In genomic region chr1:65971547-65971946, GRCh38 we compare ENCODE assay signal across 26 cellular contexts.
"Had no signal": no experiment of that assay in that cellular context is flagged by ENCODE, and none has a peak within 500 bp of the region (broad histone marks: within the 10 kb centered on the region; RNA-seq: fewer than 3 reads in every experiment).

No MANE protein-coding gene starts in this region.

- H3K4me3 ChIP-seq: ascending aorta, breast epithelium, SJCRH30, SK-N-MC had no signal

- ATAC-seq: Panc1 had no signal

- H3K27me3 ChIP-seq: ascending aorta, breast epithelium, SJCRH30 had no signal

- H3K9me3 ChIP-seq: SJCRH30 had no signal

- H3K36me3 ChIP-seq: ascending aorta, breast epithelium, SJCRH30 had no signal

- DNase-seq: activated CD4-positive, alpha-beta memory T cell treated with anti-CD3 and anti-CD28 coated beads for 36 hours; activated CD4-positive, alpha-beta T cell treated with anti-CD3 and anti-CD28 coated beads for 4 hours; activated CD4-positive, alpha-beta T cell treated with anti-CD3 and anti-CD28 coated beads, Interleukin-2, amount 50 U/mL, for 1 hour; activated CD4-positive, CD25-positive, alpha-beta regulatory T cell treated with anti-CD3 and anti-CD28 coated beads, Interleukin-2, amount 50 U/mL, for 72 hours; activated CD8-positive, alpha-beta memory T cell treated with anti-CD3 and anti-CD28 coated beads, Interleukin-2, amount 50 U/mL, for 48 hours; activated effector memory CD4-positive, alpha-beta T cell treated with anti-CD3 and anti-CD28 coated beads, Interleukin-2, amount 50 U/mL, for 16 hours; activated naive CD4-positive, alpha-beta T cell; activated naive CD4-positive, alpha-beta T cell treated with anti-CD3 and anti-CD28 coated beads, Interleukin-2, amount 50 U/mL, for 16 hours; activated naive CD8-positive, alpha-beta T cell treated with anti-CD3 and anti-CD28 coated beads for 36 hours; activated T-cell treated with anti-CD3 and anti-CD28 coated beads, Interleukin-2, amount 50 U/mL, for 48 hours; amygdala; MM.1S; MV-4-11; NCI-H1092; NCI-H1436 treated with DMSO at 0.1 percent for 48 hours; NCI-H1694 treated with DMSO at 0.1 percent for 48 hours; NCI-H2029; NCI-H345; SHP77; SJCRH30; T1000 had no signal

- H3K27ac ChIP-seq: ascending aorta, breast epithelium, KMS-11, SJCRH30, SK-N-MC had no signal

- H3K4me1 ChIP-seq: ascending aorta, breast epithelium, SJCRH30 had no signal
